In the genomic region with DNA sequence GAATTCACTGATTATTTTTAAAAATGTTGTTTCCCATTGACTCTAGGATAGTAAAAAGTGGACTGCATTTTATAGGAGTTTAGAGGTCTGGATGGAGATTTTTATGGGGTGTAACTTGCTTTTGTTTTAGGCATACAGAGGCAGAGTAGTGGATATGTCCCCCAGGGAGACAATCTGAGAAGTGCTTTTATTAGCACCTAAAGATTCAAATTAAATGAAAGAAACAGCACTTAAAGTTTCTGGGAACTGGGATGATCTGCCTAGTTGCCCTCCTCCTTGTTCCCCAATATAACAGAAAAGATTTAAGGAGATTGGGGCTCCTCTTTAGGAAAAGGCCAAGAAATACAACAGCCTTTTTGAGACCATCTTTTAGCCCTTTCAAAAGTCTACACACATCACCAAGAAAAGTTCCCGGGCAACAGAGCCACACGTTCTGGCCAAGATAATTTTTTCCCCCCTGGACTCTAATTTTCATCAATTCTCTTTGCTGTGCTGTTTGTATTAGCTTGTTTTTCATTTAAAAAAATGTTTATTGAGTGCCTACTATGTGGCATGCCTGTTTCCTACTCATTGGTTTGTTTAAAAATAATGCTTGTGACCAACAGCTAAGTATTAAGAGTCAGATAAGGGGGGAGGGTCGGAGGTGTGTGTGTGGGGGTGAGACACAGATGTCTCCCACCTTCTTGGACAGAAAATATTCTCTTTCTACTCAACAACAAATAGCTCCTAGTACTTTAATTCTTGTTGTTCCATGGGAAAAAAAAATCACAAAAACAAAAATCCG, we compare ENCODE assay signal across 2 cellular contexts.
TF ChIP-seq lines count a peak whose summit lies in the region.

No MANE protein-coding gene starts in this region.

TF ChIP-seq in A549, 52 proteins besides CTCF, POLR2A, EP300 and RAD21:
- peak; percentile 15 for TF ChIP-seq FOSB (CRISPR knock-in tag; IDR thresholded peaks at IDR 0.05)
- no peak for TF ChIP-seq RFX5 (IDR thresholded peaks at IDR 0.05)

TF ChIP-seq in SK-N-SH, 30 proteins besides CTCF, POLR2A, EP300 and RAD21:
- TF ChIP-seq, protein P1, sequence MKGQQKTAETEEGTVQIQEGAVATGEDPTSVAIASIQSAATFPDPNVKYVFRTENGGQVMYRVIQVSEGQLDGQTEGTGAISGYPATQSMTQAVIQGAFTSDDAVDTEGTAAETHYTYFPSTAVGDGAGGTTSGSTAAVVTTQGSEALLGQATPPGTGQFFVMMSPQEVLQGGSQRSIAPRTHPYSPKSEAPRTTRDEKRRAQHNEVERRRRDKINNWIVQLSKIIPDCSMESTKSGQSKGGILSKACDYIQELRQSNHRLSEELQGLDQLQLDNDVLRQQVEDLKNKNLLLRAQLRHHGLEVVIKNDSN (IDR thresholded peaks at IDR 0.05; ENCODE audit: borderline replicate concordance, low read depth): no peak
- TF ChIP-seq POLR2AphosphoS5 (IDR thresholded peaks at IDR 0.05; ENCODE audit: low read depth, low read length) (no peak), TAF1 (IDR thresholded peaks at IDR 0.05; ENCODE audit: borderline replicate concordance, low read depth, low read length) (no peak), GABPA (IDR thresholded peaks at IDR 0.05; ENCODE audit: low read depth) (no peak), FOXJ3 (CRISPR knock-in tag; IDR thresholded peaks at IDR 0.05) (no peak), TEAD4 (IDR thresholded peaks at IDR 0.05; ENCODE audit: borderline replicate concordance, insufficient read depth) (no peak), JUND (IDR thresholded peaks at IDR 0.05) (no peak), MEF2A (IDR thresholded peaks at IDR 0.05; ENCODE audit: borderline replicate concordance, low read depth) (no peak), TCF12 (IDR thresholded peaks at IDR 0.05) (no peak), NFIC (IDR thresholded peaks at IDR 0.05; ENCODE audit: borderline replicate concordance) (no peak), ELF1 (IDR thresholded peaks at IDR 0.05) (no peak), MXI1 (IDR thresholded peaks at IDR 0.05; ENCODE audit: low read depth, low read length) (no peak), NRF1 (IDR thresholded peaks at IDR 0.05; ENCODE audit: low read depth, low read length) (no peak), RXRA (IDR thresholded peaks at IDR 0.05; ENCODE audit: borderline replicate concordance, low read depth) (no peak), FOSL2 (IDR thresholded peaks at IDR 0.05; ENCODE audit: borderline replicate concordance, low read depth) (no peak)
- TF ChIP-seq, protein P2, sequence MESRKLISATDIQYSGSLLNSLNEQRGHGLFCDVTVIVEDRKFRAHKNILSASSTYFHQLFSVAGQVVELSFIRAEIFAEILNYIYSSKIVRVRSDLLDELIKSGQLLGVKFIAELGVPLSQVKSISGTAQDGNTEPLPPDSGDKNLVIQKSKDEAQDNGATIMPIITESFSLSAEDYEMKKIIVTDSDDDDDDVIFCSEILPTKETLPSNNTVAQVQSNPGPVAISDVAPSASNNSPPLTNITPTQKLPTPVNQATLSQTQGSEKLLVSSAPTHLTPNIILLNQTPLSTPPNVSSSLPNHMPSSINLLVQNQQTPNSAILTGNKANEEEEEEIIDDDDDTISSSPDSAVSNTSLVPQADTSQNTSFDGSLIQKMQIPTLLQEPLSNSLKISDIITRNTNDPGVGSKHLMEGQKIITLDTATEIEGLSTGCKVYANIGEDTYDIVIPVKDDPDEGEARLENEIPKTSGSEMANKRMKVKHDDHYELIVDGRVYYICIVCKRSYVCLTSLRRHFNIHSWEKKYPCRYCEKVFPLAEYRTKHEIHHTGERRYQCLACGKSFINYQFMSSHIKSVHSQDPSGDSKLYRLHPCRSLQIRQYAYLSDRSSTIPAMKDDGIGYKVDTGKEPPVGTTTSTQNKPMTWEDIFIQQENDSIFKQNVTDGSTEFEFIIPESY (IDR thresholded peaks at IDR 0.05; ENCODE audit: borderline replicate concordance, low read depth): no peak
- TF ChIP-seq, protein P3, sequence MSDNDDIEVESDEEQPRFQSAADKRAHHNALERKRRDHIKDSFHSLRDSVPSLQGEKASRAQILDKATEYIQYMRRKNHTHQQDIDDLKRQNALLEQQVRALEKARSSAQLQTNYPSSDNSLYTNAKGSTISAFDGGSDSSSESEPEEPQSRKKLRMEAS (IDR thresholded peaks at IDR 0.05; ENCODE audit: low read depth): no peak
- TF ChIP-seq, protein P4, sequence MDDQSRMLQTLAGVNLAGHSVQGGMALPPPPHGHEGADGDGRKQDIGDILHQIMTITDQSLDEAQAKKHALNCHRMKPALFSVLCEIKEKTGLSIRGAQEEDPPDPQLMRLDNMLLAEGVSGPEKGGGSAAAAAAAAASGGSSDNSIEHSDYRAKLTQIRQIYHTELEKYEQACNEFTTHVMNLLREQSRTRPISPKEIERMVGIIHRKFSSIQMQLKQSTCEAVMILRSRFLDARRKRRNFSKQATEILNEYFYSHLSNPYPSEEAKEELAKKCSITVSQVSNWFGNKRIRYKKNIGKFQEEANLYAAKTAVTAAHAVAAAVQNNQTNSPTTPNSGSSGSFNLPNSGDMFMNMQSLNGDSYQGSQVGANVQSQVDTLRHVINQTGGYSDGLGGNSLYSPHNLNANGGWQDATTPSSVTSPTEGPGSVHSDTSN (IDR thresholded peaks at IDR 0.05): no peak
